In genomic region chr3:42593635-42594034, GRCh38 we compare ENCODE assay signal across 29 cellular contexts. TPM values are rescaled to one million over a fixed set of nuclear protein-coding genes. Genes with fewer than 3 reads are reported as not detected.
A peak's percentile ranks its signal among the peaks of the same experiment; 100 is the strongest.
DNase-seq lines count a peak whose midpoint lies in the region; ATAC-seq and TF ChIP-seq lines count a peak whose summit lies in the region.
"Had no signal": no experiment of that assay in that cellular context is flagged by ENCODE, and none has a peak within 500 bp of the region (broad histone marks: within the 10 kb centered on the region; RNA-seq: fewer than 3 reads in every experiment).

No MANE protein-coding gene starts in this region.

- CTCF ChIA-PET in CD4-positive, alpha-beta T cell (lab: Charles Lee) = interaction anchor here (1.7 kb wide), 1 partner anchor 11 kb away, joined by 5 read pairs; the partner anchor contains the start of gene SEC22C
- CTCF ChIA-PET in T-cell (lab: Charles Lee) = interaction anchor here in 1 of 2 donors (1.5 kb wide), 1 partner anchor 12 kb away, joined by 5 read pairs; the partner anchor contains the start of gene SEC22C

- no peak overlapping the region for H3K4me3 Mint-ChIP-seq in CD4-positive, alpha-beta T cell
- H3K4me3 Mint-ChIP-seq in T-cell (no peak overlapping the region), endothelial cell (ENCODE audit: unreplicated experiment) (peak overlapping the region; percentile 53)
- H3K4me3 Mint-ChIP-seq: activated CD8-positive, alpha-beta memory T cell treated with anti-CD3 and anti-CD28 coated beads, Interleukin-2, amount 10 ng/mL, durations not matched to agents 7 days and 5 days; central memory CD8-positive, alpha-beta T cell; immature natural killer cell; memory B cell; T-helper 17 cell had no signal

- no peaks in the 10 kb centered on the region for H3K9me3 ChIP-seq in CD4-positive, alpha-beta T cell (ENCODE audit: control insufficient read depth, low read length)
- H3K9me3 ChIP-seq in DOHH2 (ENCODE audit: control insufficient read depth, insufficient read depth, low read length) = no peaks in the 10 kb centered on the region
- H3K9me3 ChIP-seq: gastrocnemius medialis, HAP-1, neutrophil, prostate gland, thoracic aorta had no signal

- no peak overlapping the region for H3K27ac ChIP-seq in CD4-positive, alpha-beta T cell (ENCODE audit: low read depth, low read length)
- H3K27ac ChIP-seq in DOHH2 (ENCODE audit: low read depth, low read length) = no peak overlapping the region
- H3K27ac ChIP-seq: gastrocnemius medialis, hepatocyte, prostate gland, SK-N-MC, thoracic aorta had no signal

- TF ChIP-seq CTCF in CD4-positive, alpha-beta T cell (IDR thresholded peaks at IDR 0.05) = no peak
- no peak for TF ChIP-seq CTCF in DOHH2 (IDR thresholded peaks at IDR 0.05; ENCODE audit: low read depth, low read length, poor library complexity, severe bottlenecking)
- no peak for TF ChIP-seq CTCF in endothelial cell (IDR thresholded peaks at IDR 0.05; ENCODE audit: unreplicated experiment)

- H3K27ac Mint-ChIP-seq in CD4-positive, alpha-beta T cell = peak overlapping the region; percentile 2
- H3K27ac Mint-ChIP-seq in T-cell (peak overlapping the region; percentile 18 to 45), endothelial cell (ENCODE audit: unreplicated experiment) (no peak overlapping the region)
- H3K27ac Mint-ChIP-seq: activated CD8-positive, alpha-beta memory T cell treated with anti-CD3 and anti-CD28 coated beads, Interleukin-2, amount 10 ng/mL, durations not matched to agents 7 days and 5 days; activated T-helper 2 cell treated with anti-CD3 and anti-CD28 coated beads, Interferon-gamma antibody, Interleukin-2, Interleukin-4, amounts not matched to agents 10 μg/mL and 5 μg/mL and 100 μg/mL, durations not matched to agents 14 hours and 24 hours and 36 hours; memory B cell; T-helper 17 cell had no signal

- peaks cover 45% of the 10 kb centered on the region for H3K36me3 Mint-ChIP-seq in CD4-positive, alpha-beta T cell (ENCODE audit: low read depth)
- peaks cover 24% of the 10 kb centered on the region for H3K36me3 Mint-ChIP-seq in T-cell
- peaks cover 17% of the 10 kb centered on the region for H3K36me3 Mint-ChIP-seq in endothelial cell (ENCODE audit: low read depth, unreplicated experiment)

- H3K79me2 ChIP-seq in DOHH2 (ENCODE audit: control insufficient read depth, low read length) = peaks cover 57% of the 10 kb centered on the region

- ATAC-seq in CD4-positive, alpha-beta T cell (ENCODE audit: poor library complexity) = no peak
- ATAC-seq in T-cell (replicated peaks in 1 of 4) (no peak), HG03520 (IDR thresholded peaks at IDR 0.05; ENCODE audit: unreplicated experiment) (no peak), GM19455 (IDR thresholded peaks at IDR 0.05; ENCODE audit: unreplicated experiment) (no peak), GM21390 (IDR thresholded peaks at IDR 0.05; ENCODE audit: unreplicated experiment) (no peak)
- ATAC-seq: activated CD8-positive, alpha-beta memory T cell treated with anti-CD3 and anti-CD28 coated beads, Interleukin-2, amount 10 ng/mL, durations not matched to agents 7 days and 5 days; gastrocnemius medialis; left colon; T-helper 17 cell had no signal

- no peaks in the 10 kb centered on the region for H3K27me3 Mint-ChIP-seq in CD4-positive, alpha-beta T cell
- H3K27me3 Mint-ChIP-seq in T-cell = no peaks in the 10 kb centered on the region
- peaks cover 12% of the 10 kb centered on the region for H3K27me3 Mint-ChIP-seq in endothelial cell (ENCODE audit: unreplicated experiment)
- H3K27me3 Mint-ChIP-seq: activated CD8-positive, alpha-beta memory T cell treated with anti-CD3 and anti-CD28 coated beads, Interleukin-2, amount 10 ng/mL, durations not matched to agents 7 days and 5 days; central memory CD8-positive, alpha-beta T cell; memory B cell; T-helper 17 cell had no signal

- POLR2A ChIA-PET in CD4-positive, alpha-beta T cell (lab: Charles Lee) = interaction anchor here (0.6 to 0.7 kb wide), 2 partner anchors 12 to 52 kb away, joined by 3 to 4 read pairs; partner anchors contain the start of gene SEC22C
- POLR2A ChIA-PET in T-cell (lab: Charles Lee) = interaction anchor here in 1 of 2 donors (0.6 kb wide), 1 partner anchor 684 kb away, joined by 3 read pairs; no protein-coding TSS in a partner anchor

- no peak for DNase-seq in CD4-positive, alpha-beta T cell
- DNase-seq in T-cell (no peak), endothelial cell (ENCODE audit: low spot score) (no peak), pons (ENCODE audit: low spot score) (no peak)
- DNase-seq: activated CD4-positive, alpha-beta T cell treated with anti-CD3 and anti-CD28 coated beads for 4 hours; activated CD8-positive, alpha-beta memory T cell treated with anti-CD3 and anti-CD28 coated beads, Interleukin-2, amount 10 ng/mL, durations not matched to agents 7 days and 5 days; gastrocnemius medialis; immature natural killer cell; Kasumi-1; left colon; MV-4-11; NCI-H146; NCI-H446 treated with DMSO at 0.1 percent for 48 hours; OCI-M1; stimulated activated naive CD4-positive, alpha-beta T cell treated with Interleukin-2 at 50 U/mL for 16 hours; T-helper 17 cell had no signal

- H3F3A ChIP-seq in DOHH2 (ENCODE audit: control insufficient read depth, insufficient read depth) = peaks cover 35% of the 10 kb centered on the region

- peaks cover 40% of the 10 kb centered on the region for H3K4me1 ChIP-seq in DOHH2 (ENCODE audit: control insufficient read depth, low read length)
- H3K4me1 ChIP-seq: prostate gland had no signal

- H3K4me3 ChIP-seq in DOHH2 (ENCODE audit: low read length) = no peak overlapping the region
- H3K4me3 ChIP-seq: gastrocnemius medialis, HAP-1, hepatocyte, prostate gland, SK-N-MC, thoracic aorta had no signal

- H3K4me1 Mint-ChIP-seq in CD4-positive, alpha-beta T cell (ENCODE audit: low read depth) = peaks cover 36% of the 10 kb centered on the region
- H3K4me1 Mint-ChIP-seq in T-cell = peaks cover 20 to 47% (median 41%) of the 10 kb centered on the region in 3 donors
- H3K4me1 Mint-ChIP-seq in endothelial cell (ENCODE audit: unreplicated experiment) = peaks cover 35% of the 10 kb centered on the region

- no peaks in the 10 kb centered on the region for H3K27me3 ChIP-seq in CD4-positive, alpha-beta T cell (ENCODE audit: control insufficient read depth, insufficient read depth, low read length)
- H3K27me3 ChIP-seq in DOHH2 (ENCODE audit: control insufficient read depth, low read length) = no peaks in the 10 kb centered on the region
- H3K27me3 ChIP-seq: gastrocnemius medialis, hepatocyte, neutrophil had no signal

- intact Hi-C loops in CD4-positive, alpha-beta T cell (cut with DNase I, micrococcal nuclease) = loop anchor here in 1 of 2 experiments (10.0 kb wide), 1 partner anchor 1031 kb away; the partner anchor contains the start of gene ANO10

- peak overlapping the region; percentile 71 for H3K4me2 ChIP-seq in DOHH2 (ENCODE audit: low read length)
- H3K4me2 ChIP-seq: hepatocyte had no signal

- peaks cover 66% of the 10 kb centered on the region for H3K36me3 ChIP-seq in DOHH2 (ENCODE audit: control insufficient read depth, low read length)
- H3K36me3 ChIP-seq: neutrophil, prostate gland, thoracic aorta had no signal

- no peaks in the 10 kb centered on the region for H4K20me1 ChIP-seq in DOHH2 (ENCODE audit: control insufficient read depth, insufficient read depth, low read depth, low read length)

- H3K9me2 ChIP-seq in DOHH2 (replicated peaks; ENCODE audit: control insufficient read depth, low read length) = no peaks in the 10 kb centered on the region

- no peaks in the 10 kb centered on the region for H3K9me3 Mint-ChIP-seq in CD4-positive, alpha-beta T cell
- H3K9me3 Mint-ChIP-seq in T-cell (no peaks in the 10 kb centered on the region), endothelial cell (ENCODE audit: unreplicated experiment) (no peaks in the 10 kb centered on the region)
- H3K9me3 Mint-ChIP-seq: activated T-helper 2 cell treated with anti-CD3 and anti-CD28 coated beads, Interferon-gamma antibody, Interleukin-2, Interleukin-4, amounts not matched to agents 10 μg/mL and 5 μg/mL and 100 μg/mL, durations not matched to agents 14 hours and 24 hours and 36 hours; central memory CD8-positive, alpha-beta T cell; immature natural killer cell; memory B cell had no signal

RNA-seq across cellular contexts. Expression of gene SS18L2, which starts 3.0 kb away (rescaled TPM):
- 10 to 100 TPM; 47.2 to 53.6 TPM for total RNA-seq in CD4-positive, alpha-beta T cell
- total RNA-seq in T-cell (10 to 100 TPM; 33.0 to 52.6 (median 46.4) TPM), endothelial cell (ENCODE audit: unreplicated experiment) (75.1 TPM)

RNA-seq across cellular contexts. Expression of gene NKTR, which starts 6.9 kb away (rescaled TPM):
- 100 to 1,000 TPM; 236 to 249 TPM for total RNA-seq in CD4-positive, alpha-beta T cell
- total RNA-seq in T-cell = 100 to 1,000 TPM; 185 to 252 (median 209) TPM
- 118 TPM for total RNA-seq in endothelial cell (ENCODE audit: unreplicated experiment)

RNA-seq across cellular contexts. Expression of gene SEC22C, which starts 11.9 kb away (rescaled TPM):
- total RNA-seq in CD4-positive, alpha-beta T cell = 10 to 100 TPM; 73.6 to 75.4 TPM
- total RNA-seq in T-cell (10 to 100 TPM; 50.1 to 71.2 (median 53.6) TPM), endothelial cell (ENCODE audit: unreplicated experiment) (49.6 TPM)

RNA-seq across cellular contexts. Expression of gene ZBTB47, which starts 59.9 kb away (rescaled TPM):
- under 1 TPM; 0.47 to 0.80 TPM for total RNA-seq in CD4-positive, alpha-beta T cell
- total RNA-seq in T-cell = 1 to 10 TPM in 2 of 5 donors, under 1 TPM in 3; 0.53 to 1.2 (median 0.98) TPM
- total RNA-seq in endothelial cell (ENCODE audit: unreplicated experiment) = 20.5 TPM
